In the genomic region with DNA sequence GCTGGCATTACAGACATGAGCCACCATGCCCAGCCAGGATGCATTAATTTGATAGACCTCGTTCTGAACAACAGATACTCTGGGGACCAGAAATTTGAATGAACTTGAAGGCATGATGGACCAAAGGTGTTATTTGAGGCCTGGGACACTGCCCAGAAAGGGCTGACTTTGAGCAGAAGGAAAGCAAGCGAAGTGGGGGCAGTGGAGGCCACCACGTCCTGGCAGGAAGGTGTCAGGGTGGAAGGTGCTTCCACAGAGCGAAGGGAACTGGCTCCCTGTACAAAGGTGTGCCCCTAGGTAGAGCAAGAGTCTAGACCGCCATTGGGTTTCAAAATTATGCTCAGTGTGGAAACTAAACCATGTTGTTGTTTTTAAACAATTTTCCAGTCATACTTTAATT, we compare ENCODE assay signal across 2 cellular contexts.
TF ChIP-seq lines count a peak whose summit lies in the region.

No MANE protein-coding gene starts in this region.

TF ChIP-seq in GM23338, 12 proteins besides CTCF, POLR2A, EP300 and RAD21:
- TF ChIP-seq NANOG (IDR thresholded peaks at IDR 0.05; ENCODE audit: borderline replicate concordance) (no peak), CREB1 (CRISPR knock-in tag; IDR thresholded peaks at IDR 0.05; ENCODE audit: low read depth) (no peak), POLR2AphosphoS5 (IDR thresholded peaks at IDR 0.05; ENCODE audit: low read depth) (no peak)
- TF ChIP-seq, protein P1, sequence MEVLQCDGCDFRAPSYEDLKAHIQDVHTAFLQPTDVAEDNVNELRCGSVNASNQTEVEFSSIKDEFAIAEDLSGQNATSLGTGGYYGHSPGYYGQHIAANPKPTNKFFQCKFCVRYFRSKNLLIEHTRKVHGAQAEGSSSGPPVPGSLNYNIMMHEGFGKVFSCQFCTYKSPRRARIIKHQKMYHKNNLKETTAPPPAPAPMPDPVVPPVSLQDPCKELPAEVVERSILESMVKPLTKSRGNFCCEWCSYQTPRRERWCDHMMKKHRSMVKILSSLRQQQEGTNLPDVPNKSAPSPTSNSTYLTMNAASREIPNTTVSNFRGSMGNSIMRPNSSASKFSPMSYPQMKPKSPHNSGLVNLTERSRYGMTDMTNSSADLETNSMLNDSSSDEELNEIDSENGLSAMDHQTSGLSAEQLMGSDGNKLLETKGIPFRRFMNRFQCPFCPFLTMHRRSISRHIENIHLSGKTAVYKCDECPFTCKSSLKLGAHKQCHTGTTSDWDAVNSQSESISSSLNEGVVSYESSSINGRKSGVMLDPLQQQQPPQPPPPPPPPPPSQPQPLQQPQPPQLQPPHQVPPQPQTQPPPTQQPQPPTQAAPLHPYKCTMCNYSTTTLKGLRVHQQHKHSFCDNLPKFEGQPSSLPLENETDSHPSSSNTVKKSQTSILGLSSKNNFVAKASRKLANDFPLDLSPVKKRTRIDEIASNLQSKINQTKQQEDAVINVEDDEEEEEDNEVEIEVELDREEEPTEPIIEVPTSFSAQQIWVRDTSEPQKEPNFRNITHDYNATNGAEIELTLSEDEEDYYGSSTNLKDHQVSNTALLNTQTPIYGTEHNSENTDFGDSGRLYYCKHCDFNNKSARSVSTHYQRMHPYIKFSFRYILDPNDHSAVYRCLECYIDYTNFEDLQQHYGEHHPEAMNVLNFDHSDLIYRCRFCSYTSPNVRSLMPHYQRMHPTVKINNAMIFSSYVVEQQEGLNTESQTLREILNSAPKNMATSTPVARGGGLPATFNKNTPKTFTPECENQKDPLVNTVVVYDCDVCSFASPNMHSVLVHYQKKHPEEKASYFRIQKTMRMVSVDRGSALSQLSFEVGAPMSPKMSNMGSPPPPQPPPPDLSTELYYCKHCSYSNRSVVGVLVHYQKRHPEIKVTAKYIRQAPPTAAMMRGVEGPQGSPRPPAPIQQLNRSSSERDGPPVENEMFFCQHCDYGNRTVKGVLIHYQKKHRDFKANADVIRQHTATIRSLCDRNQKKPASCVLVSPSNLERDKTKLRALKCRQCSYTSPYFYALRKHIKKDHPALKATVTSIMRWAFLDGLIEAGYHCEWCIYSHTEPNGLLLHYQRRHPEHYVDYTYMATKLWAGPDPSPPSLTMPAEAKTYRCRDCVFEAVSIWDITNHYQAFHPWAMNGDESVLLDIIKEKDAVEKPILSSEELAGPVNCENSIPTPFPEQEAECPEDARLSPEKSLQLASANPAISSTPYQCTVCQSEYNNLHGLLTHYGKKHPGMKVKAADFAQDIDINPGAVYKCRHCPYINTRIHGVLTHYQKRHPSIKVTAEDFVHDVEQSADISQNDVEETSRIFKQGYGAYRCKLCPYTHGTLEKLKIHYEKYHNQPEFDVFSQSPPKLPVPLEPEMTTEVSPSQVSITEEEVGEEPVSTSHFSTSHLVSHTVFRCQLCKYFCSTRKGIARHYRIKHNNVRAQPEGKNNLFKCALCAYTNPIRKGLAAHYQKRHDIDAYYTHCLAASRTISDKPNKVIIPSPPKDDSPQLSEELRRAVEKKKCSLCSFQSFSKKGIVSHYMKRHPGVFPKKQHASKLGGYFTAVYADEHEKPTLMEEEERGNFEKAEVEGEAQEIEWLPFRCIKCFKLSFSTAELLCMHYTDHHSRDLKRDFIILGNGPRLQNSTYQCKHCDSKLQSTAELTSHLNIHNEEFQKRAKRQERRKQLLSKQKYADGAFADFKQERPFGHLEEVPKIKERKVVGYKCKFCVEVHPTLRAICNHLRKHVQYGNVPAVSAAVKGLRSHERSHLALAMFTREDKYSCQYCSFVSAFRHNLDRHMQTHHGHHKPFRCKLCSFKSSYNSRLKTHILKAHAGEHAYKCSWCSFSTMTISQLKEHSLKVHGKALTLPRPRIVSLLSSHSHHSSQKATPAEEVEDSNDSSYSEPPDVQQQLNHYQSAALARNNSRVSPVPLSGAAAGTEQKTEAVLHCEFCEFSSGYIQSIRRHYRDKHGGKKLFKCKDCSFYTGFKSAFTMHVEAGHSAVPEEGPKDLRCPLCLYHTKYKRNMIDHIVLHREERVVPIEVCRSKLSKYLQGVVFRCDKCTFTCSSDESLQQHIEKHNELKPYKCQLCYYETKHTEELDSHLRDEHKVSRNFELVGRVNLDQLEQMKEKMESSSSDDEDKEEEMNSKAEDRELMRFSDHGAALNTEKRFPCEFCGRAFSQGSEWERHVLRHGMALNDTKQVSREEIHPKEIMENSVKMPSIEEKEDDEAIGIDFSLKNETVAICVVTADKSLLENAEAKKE (CRISPR knock-in tag; IDR thresholded peaks at IDR 0.05), result no peak
TF ChIP-seq in GM23338: peak in this region for 0.

TF ChIP-seq in H1, 55 proteins besides CTCF, POLR2A, EP300 and RAD21:
- TF ChIP-seq, protein P2, sequence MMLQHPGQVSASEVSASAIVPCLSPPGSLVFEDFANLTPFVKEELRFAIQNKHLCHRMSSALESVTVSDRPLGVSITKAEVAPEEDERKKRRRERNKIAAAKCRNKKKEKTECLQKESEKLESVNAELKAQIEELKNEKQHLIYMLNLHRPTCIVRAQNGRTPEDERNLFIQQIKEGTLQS (IDR thresholded peaks at IDR 0.05; ENCODE audit: insufficient read depth, low read depth, low read length), result no peak
- TF ChIP-seq HDAC6 (IDR thresholded peaks at IDR 0.05; ENCODE audit: low read depth, low read length) (no peak), MAX (IDR thresholded peaks at IDR 0.05) (no peak), RBBP5 (IDR thresholded peaks at IDR 0.05; ENCODE audit: borderline replicate concordance, low read depth, low read length) (no peak), YY1 (IDR thresholded peaks at IDR 0.05; ENCODE audit: low read depth, low read length) (no peak), RNF2 (IDR thresholded peaks at IDR 0.05; ENCODE audit: borderline replicate concordance, low read depth, low read length, missing control alignments, poor library complexity, severe bottlenecking) (no peak), NANOG (IDR thresholded peaks at IDR 0.05; ENCODE audit: insufficient read depth, low read depth, low read length, poor library complexity, severe bottlenecking) (no peak), KDM5A (IDR thresholded peaks at IDR 0.05; ENCODE audit: low read length) (no peak), BRCA1 (IDR thresholded peaks at IDR 0.05; ENCODE audit: low read depth, low read length) (no peak), CHD1 (IDR thresholded peaks at IDR 0.05; ENCODE audit: low read depth, low read length) (no peak)
- TF ChIP-seq, protein P3, sequence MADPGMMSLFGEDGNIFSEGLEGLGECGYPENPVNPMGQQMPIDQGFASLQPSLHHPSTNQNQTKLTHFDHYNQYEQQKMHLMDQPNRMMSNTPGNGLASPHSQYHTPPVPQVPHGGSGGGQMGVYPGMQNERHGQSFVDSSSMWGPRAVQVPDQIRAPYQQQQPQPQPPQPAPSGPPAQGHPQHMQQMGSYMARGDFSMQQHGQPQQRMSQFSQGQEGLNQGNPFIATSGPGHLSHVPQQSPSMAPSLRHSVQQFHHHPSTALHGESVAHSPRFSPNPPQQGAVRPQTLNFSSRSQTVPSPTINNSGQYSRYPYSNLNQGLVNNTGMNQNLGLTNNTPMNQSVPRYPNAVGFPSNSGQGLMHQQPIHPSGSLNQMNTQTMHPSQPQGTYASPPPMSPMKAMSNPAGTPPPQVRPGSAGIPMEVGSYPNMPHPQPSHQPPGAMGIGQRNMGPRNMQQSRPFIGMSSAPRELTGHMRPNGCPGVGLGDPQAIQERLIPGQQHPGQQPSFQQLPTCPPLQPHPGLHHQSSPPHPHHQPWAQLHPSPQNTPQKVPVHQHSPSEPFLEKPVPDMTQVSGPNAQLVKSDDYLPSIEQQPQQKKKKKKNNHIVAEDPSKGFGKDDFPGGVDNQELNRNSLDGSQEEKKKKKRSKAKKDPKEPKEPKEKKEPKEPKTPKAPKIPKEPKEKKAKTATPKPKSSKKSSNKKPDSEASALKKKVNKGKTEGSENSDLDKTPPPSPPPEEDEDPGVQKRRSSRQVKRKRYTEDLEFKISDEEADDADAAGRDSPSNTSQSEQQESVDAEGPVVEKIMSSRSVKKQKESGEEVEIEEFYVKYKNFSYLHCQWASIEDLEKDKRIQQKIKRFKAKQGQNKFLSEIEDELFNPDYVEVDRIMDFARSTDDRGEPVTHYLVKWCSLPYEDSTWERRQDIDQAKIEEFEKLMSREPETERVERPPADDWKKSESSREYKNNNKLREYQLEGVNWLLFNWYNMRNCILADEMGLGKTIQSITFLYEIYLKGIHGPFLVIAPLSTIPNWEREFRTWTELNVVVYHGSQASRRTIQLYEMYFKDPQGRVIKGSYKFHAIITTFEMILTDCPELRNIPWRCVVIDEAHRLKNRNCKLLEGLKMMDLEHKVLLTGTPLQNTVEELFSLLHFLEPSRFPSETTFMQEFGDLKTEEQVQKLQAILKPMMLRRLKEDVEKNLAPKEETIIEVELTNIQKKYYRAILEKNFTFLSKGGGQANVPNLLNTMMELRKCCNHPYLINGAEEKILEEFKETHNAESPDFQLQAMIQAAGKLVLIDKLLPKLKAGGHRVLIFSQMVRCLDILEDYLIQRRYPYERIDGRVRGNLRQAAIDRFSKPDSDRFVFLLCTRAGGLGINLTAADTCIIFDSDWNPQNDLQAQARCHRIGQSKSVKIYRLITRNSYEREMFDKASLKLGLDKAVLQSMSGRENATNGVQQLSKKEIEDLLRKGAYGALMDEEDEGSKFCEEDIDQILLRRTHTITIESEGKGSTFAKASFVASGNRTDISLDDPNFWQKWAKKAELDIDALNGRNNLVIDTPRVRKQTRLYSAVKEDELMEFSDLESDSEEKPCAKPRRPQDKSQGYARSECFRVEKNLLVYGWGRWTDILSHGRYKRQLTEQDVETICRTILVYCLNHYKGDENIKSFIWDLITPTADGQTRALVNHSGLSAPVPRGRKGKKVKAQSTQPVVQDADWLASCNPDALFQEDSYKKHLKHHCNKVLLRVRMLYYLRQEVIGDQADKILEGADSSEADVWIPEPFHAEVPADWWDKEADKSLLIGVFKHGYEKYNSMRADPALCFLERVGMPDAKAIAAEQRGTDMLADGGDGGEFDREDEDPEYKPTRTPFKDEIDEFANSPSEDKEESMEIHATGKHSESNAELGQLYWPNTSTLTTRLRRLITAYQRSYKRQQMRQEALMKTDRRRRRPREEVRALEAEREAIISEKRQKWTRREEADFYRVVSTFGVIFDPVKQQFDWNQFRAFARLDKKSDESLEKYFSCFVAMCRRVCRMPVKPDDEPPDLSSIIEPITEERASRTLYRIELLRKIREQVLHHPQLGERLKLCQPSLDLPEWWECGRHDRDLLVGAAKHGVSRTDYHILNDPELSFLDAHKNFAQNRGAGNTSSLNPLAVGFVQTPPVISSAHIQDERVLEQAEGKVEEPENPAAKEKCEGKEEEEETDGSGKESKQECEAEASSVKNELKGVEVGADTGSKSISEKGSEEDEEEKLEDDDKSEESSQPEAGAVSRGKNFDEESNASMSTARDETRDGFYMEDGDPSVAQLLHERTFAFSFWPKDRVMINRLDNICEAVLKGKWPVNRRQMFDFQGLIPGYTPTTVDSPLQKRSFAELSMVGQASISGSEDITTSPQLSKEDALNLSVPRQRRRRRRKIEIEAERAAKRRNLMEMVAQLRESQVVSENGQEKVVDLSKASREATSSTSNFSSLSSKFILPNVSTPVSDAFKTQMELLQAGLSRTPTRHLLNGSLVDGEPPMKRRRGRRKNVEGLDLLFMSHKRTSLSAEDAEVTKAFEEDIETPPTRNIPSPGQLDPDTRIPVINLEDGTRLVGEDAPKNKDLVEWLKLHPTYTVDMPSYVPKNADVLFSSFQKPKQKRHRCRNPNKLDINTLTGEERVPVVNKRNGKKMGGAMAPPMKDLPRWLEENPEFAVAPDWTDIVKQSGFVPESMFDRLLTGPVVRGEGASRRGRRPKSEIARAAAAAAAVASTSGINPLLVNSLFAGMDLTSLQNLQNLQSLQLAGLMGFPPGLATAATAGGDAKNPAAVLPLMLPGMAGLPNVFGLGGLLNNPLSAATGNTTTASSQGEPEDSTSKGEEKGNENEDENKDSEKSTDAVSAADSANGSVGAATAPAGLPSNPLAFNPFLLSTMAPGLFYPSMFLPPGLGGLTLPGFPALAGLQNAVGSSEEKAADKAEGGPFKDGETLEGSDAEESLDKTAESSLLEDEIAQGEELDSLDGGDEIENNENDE (IDR thresholded peaks at IDR 0.05; ENCODE audit: insufficient replicate concordance, low read length), result no peak
